Comparison of ENCODE assay signal across 30 cellular contexts in genomic region chr10:30816812-30817193, GRCh38.
DNase-seq lines count a peak whose midpoint lies in the region; ATAC-seq, FAIRE-seq and TF ChIP-seq lines count a peak whose summit lies in the region.
"Had no signal": no experiment of that assay in that cellular context is flagged by ENCODE, and none has a peak within 500 bp of the region (broad histone marks: within the 10 kb centered on the region; RNA-seq: fewer than 3 reads in every experiment).

No MANE protein-coding gene starts in this region.

- ATAC-seq in HG02852 (IDR thresholded peaks at IDR 0.05; ENCODE audit: unreplicated experiment): peak; percentile 53
- ATAC-seq in GM12878: peak; percentile 35
- ATAC-seq: activated CD4-positive, CD25-positive, alpha-beta regulatory T cell treated with anti-CD3 and anti-CD28 coated beads, Interleukin-2, amount 50 U/mL, for 24 hours; activated CD8-positive, alpha-beta T cell treated with anti-CD3 and anti-CD28 coated beads for 36 hours; left lobe of liver; naive thymus-derived CD8-positive, alpha-beta T cell; pancreas; sciatic nerve; stimulated activated naive CD8-positive, alpha-beta T cell treated with anti-CD3 and anti-CD28 coated beads, Interleukin-15, amount 100 ng/mL, for 72 hours; upper lobe of right lung had no signal

- H3K27ac Mint-ChIP-seq in nephron: peak overlapping the region; percentile 79 to 94 (median 92)
- no peak overlapping the region for H3K27ac Mint-ChIP-seq in activated CD4-positive, alpha-beta memory T cell treated with anti-CD3 and anti-CD28 coated beads for 36 hours
- H3K27ac Mint-ChIP-seq: activated CD8-positive, alpha-beta T cell treated with anti-CD3 and anti-CD28 coated beads for 36 hours; activated naive CD8-positive, alpha-beta T cell; H9; stimulated activated naive CD8-positive, alpha-beta T cell treated with anti-CD3 and anti-CD28 coated beads, Interleukin-15, amount 100 ng/mL, for 72 hours; T-helper 1 cell treated with Interleukin-12 subunit alpha and Interleukin-12 subunit beta and Interleukin-4 antibody, amounts not matched to agents 30 μg/mL and 1 μg/mL, for 36 hours had no signal

- no peak for DNase-seq in GM12878 (ENCODE audit: low read depth, low spot score)
- no peak for DNase-seq in stomach
- DNase-seq in breast epithelium (ENCODE audit: low spot score in 2 of 2): no peak
- no peak for DNase-seq in activated CD4-positive, alpha-beta memory T cell treated with anti-CD3 and anti-CD28 coated beads for 36 hours
- DNase-seq in hippocampal formation (lab: John Stamatoyannopoulos, UW): no peak
- DNase-seq in SJCRH30: no peak
- DNase-seq: ACHN; activated CD8-positive, alpha-beta T cell treated with anti-CD3 and anti-CD28 coated beads for 36 hours; aorta; central memory CD4-positive, alpha-beta T cell; dermis blood vessel endothelial cell; H9; KBM-7; naive thymus-derived CD8-positive, alpha-beta T cell; NCI-H1105 treated with DMSO at 0.1 percent for 48 hours; NCI-H2029 treated with DMSO at 0.1 percent for 48 hours; NCI-H226; NCI-H69; pancreas; stimulated activated naive CD8-positive, alpha-beta T cell treated with anti-CD3 and anti-CD28 coated beads, Interleukin-15, amount 100 ng/mL, for 72 hours; upper lobe of right lung had no signal

- TF ChIP-seq EP300 in GM12878 (IDR thresholded peaks at IDR 0.05; ENCODE audit: borderline replicate concordance in 1 of 2, control insufficient read depth in 1 of 2, low read depth in 2 of 2, low read length in 2 of 2) (no peak), stomach (IDR thresholded peaks at IDR 0.05) (no peak)

- H3K36me3 ChIP-seq in GM12878 (ENCODE audit: control insufficient read depth in 2 of 2, insufficient read depth in 2 of 2, low read length in 1 of 2) (no peaks in the 10 kb centered on the region), stomach (no peaks in the 10 kb centered on the region), breast epithelium (no peaks in the 10 kb centered on the region), SJCRH30 (no peaks in the 10 kb centered on the region)
- H3K36me3 ChIP-seq: pancreas, upper lobe of right lung had no signal

- no peak overlapping the region for H3K4me3 Mint-ChIP-seq in nephron
- no peak overlapping the region for H3K4me3 Mint-ChIP-seq in activated CD4-positive, alpha-beta memory T cell treated with anti-CD3 and anti-CD28 coated beads for 36 hours
- H3K4me3 Mint-ChIP-seq: activated CD8-positive, alpha-beta T cell treated with anti-CD3 and anti-CD28 coated beads for 36 hours; activated naive CD8-positive, alpha-beta T cell; H9; naive thymus-derived CD8-positive, alpha-beta T cell; stimulated activated naive CD8-positive, alpha-beta T cell treated with anti-CD3 and anti-CD28 coated beads, Interleukin-15, amount 100 ng/mL, for 72 hours; T-helper 1 cell treated with Interleukin-12 subunit alpha and Interleukin-12 subunit beta and Interleukin-4 antibody, amounts not matched to agents 30 μg/mL and 1 μg/mL, for 36 hours had no signal

- H3K9me3 Mint-ChIP-seq in nephron: no peaks in the 10 kb centered on the region
- no peaks in the 10 kb centered on the region for H3K9me3 Mint-ChIP-seq in activated CD4-positive, alpha-beta memory T cell treated with anti-CD3 and anti-CD28 coated beads for 36 hours
- H3K9me3 Mint-ChIP-seq: activated CD8-positive, alpha-beta T cell treated with anti-CD3 and anti-CD28 coated beads for 36 hours; H9; naive thymus-derived CD8-positive, alpha-beta T cell; stimulated activated naive CD8-positive, alpha-beta T cell treated with anti-CD3 and anti-CD28 coated beads, Interleukin-15, amount 100 ng/mL, for 72 hours; T-helper 1 cell treated with Interleukin-12 subunit alpha and Interleukin-12 subunit beta and Interleukin-4 antibody, amounts not matched to agents 30 μg/mL and 1 μg/mL, for 36 hours had no signal

- CTCF ChIA-PET in GM12878 (lab: Yijun Ruan, JAX): interaction anchor here (0.6 kb wide), 1 partner anchor 126 kb away, joined by 3 read pairs; no protein-coding TSS in a partner anchor
- CTCF ChIA-PET in activated CD4-positive, alpha-beta memory T cell treated with anti-CD3 and anti-CD28 coated beads for 36 hours (lab: Charles Lee): no interaction called here

- 2% methylated on average over 3 of the region's 3 CpGs for WGBS in GM12878 (ENCODE audit: insufficient coverage, insufficient replicate concordance, low lambda C conversion rate, missing lambda C conversion rate)
- 65 to 84% (median 81%) methylated on average over 3 of the region's 3 CpGs for WGBS in stomach, 5 donors

- H3K27ac ChIP-seq in GM12878 (ENCODE audit: control insufficient read depth, insufficient read depth): no peak overlapping the region
- peak overlapping the region in 4 of 5 donors; percentile 30 to 89 (median 68) for H3K27ac ChIP-seq in stomach
- no peak overlapping the region for H3K27ac ChIP-seq in breast epithelium
- no peak overlapping the region for H3K27ac ChIP-seq in SJCRH30
- H3K27ac ChIP-seq: pancreas, upper lobe of right lung had no signal

- H3K9me3 ChIP-seq in GM12878 (replicated peaks; ENCODE audit: control insufficient read depth, insufficient read depth, low read length) (no peaks in the 10 kb centered on the region), stomach (no peaks in the 10 kb centered on the region), breast epithelium (no peaks in the 10 kb centered on the region), SJCRH30 (replicated peaks) (no peaks in the 10 kb centered on the region)
- H3K9me3 ChIP-seq: pancreas, upper lobe of right lung had no signal

- no peaks in the 10 kb centered on the region for H4K20me1 ChIP-seq in GM12878 (ENCODE audit: control insufficient read depth, insufficient read depth)

- H3K4me3 ChIP-seq in GM12878 (no peak overlapping the region), stomach (no peak overlapping the region), breast epithelium (no peak overlapping the region), SJCRH30 (no peak overlapping the region)
- H3K4me3 ChIP-seq: pancreas, upper lobe of right lung had no signal

- no peaks in the 10 kb centered on the region for H3K79me2 ChIP-seq in GM12878 (ENCODE audit: control insufficient read depth, insufficient read depth, low read length)

- no peak for FAIRE-seq in GM12878 (lab: Jason Lieb, UNC)
- FAIRE-seq: endometrium, GM18507, pancreas had no signal

- no peaks in the 10 kb centered on the region for H3K27me3 Mint-ChIP-seq in nephron (ENCODE audit: low read depth)
- no peaks in the 10 kb centered on the region for H3K27me3 Mint-ChIP-seq in activated CD4-positive, alpha-beta memory T cell treated with anti-CD3 and anti-CD28 coated beads for 36 hours
- H3K27me3 Mint-ChIP-seq: activated CD8-positive, alpha-beta T cell treated with anti-CD3 and anti-CD28 coated beads for 36 hours; activated naive CD8-positive, alpha-beta T cell; naive thymus-derived CD8-positive, alpha-beta T cell; stimulated activated naive CD8-positive, alpha-beta T cell treated with anti-CD3 and anti-CD28 coated beads, Interleukin-15, amount 100 ng/mL, for 72 hours had no signal

- TF ChIP-seq POLR2A in GM12878 (IDR thresholded peaks at IDR 0.05; ENCODE audit: low read depth, low read length) (no peak), stomach (IDR thresholded peaks at IDR 0.05) (no peak), breast epithelium (IDR thresholded peaks at IDR 0.05) (no peak)

- in situ Hi-C loops in GM12878 (cut with MboI): no loop called here

- POLR2A ChIA-PET in GM12878 (lab: Charles Lee): no interaction called here
- POLR2A ChIA-PET in activated CD4-positive, alpha-beta memory T cell treated with anti-CD3 and anti-CD28 coated beads for 36 hours (lab: Charles Lee): no interaction called here

- no peaks in the 10 kb centered on the region for H3K36me3 Mint-ChIP-seq in nephron (ENCODE audit: low read depth)
- H3K36me3 Mint-ChIP-seq in activated CD4-positive, alpha-beta memory T cell treated with anti-CD3 and anti-CD28 coated beads for 36 hours: no peaks in the 10 kb centered on the region
- H3K36me3 Mint-ChIP-seq: activated naive CD8-positive, alpha-beta T cell; naive thymus-derived CD8-positive, alpha-beta T cell had no signal

- BruUV-seq in GM12878 (replicated peaks; lab: Mats Ljungman, UMichigan): no TSS peak

- SMC1A ChIA-PET in GM12878 (lab: Charles Lee; ENCODE audit: uncharacterized antibody, unreplicated experiment): interaction anchor here (1.3 kb wide), 1 partner anchor 30 kb away, joined by 3 read pairs; no protein-coding TSS in a partner anchor

- RAD21 ChIA-PET in GM12878 (lab: Charles Lee; ENCODE audit: unreplicated experiment): no interaction called here

- no peak overlapping the region for H3K4me2 ChIP-seq in GM12878 (ENCODE audit: control insufficient read depth, insufficient read depth)

- TF ChIP-seq RAD21 in GM12878 (IDR thresholded peaks at IDR 0.05; ENCODE audit: insufficient read depth, low read depth, low read length): no peak

- H3K4me1 Mint-ChIP-seq in nephron: peaks cover 82% of the 10 kb centered on the region
- H3K4me1 Mint-ChIP-seq in activated CD4-positive, alpha-beta memory T cell treated with anti-CD3 and anti-CD28 coated beads for 36 hours (ENCODE audit: low read depth): peaks cover 26% of the 10 kb centered on the region

- no peak overlapping the region for H3K9ac ChIP-seq in GM12878 (ENCODE audit: control insufficient read depth, insufficient read depth, low read length)

- H2AFZ ChIP-seq in GM12878 (ENCODE audit: control insufficient read depth, low read depth, low read length): no peak overlapping the region; the same call in 1 of the 2 replicates

- intact Hi-C loops in GM12878 (cut with micrococcal nuclease; ENCODE audit: unreplicated experiment) (no loop called here), stomach (cut with DNase I; ENCODE audit: low total_unique reads) (no loop called here), breast epithelium (cut with DNase I; ENCODE audit: low total_unique reads) (no loop called here)
- intact Hi-C loops in activated CD4-positive, alpha-beta memory T cell treated with anti-CD3 and anti-CD28 coated beads for 36 hours (cut with micrococcal nuclease): no loop called here

- TF ChIP-seq CTCF in GM12878 (IDR thresholded peaks at IDR 0.05 in 2 of 3, conservative IDR thresholded peaks at IDR 0.05 in 1 of 3; ENCODE audit: control insufficient read depth in 2 of 3, extremely low read depth in 1 of 3, insufficient read depth in 1 of 3, low read depth in 3 of 3, low read length in 3 of 3) (no peak), nephron (IDR thresholded peaks at IDR 0.05; ENCODE audit: unreplicated experiment in 3 of 3) (no peak), stomach (IDR thresholded peaks at IDR 0.05) (no peak), breast epithelium (IDR thresholded peaks at IDR 0.05) (no peak)

- H3K27me3 ChIP-seq in GM12878 (replicated peaks in 1 of 2; ENCODE audit: control insufficient read depth in 2 of 2, insufficient read depth in 2 of 2, low read length in 1 of 2): no peaks in the 10 kb centered on the region
- no peaks in the 10 kb centered on the region for H3K27me3 ChIP-seq in stomach
- H3K27me3 ChIP-seq in breast epithelium: peaks cover 0 to 3% of the 10 kb centered on the region in 2 donors
- no peaks in the 10 kb centered on the region for H3K27me3 ChIP-seq in SJCRH30
- H3K27me3 ChIP-seq: pancreas, upper lobe of right lung had no signal

- H3K4me1 ChIP-seq in GM12878 (ENCODE audit: control insufficient read depth, insufficient read depth, low read length) (0 out of 2 replicates have a peak, but pooled peaks cover 4% of the 10 kb centered on the region), stomach (peaks cover 19 to 90% (median 54%) of the 10 kb centered on the region in 4 donors), breast epithelium (no peaks in the 10 kb centered on the region), SJCRH30 (peaks cover 64% of the 10 kb centered on the region)
- H3K4me1 ChIP-seq: pancreas had no signal

Comparison
In these comparisons a context has a peak if more than half of its experiments do, and no peak if none do; other contexts are left out.
1. H3K27ac ChIP-seq: peak in stomach (4 of 5); none in GM12878 (single experiment), breast epithelium (0 of 2) and SJCRH30 (single experiment).